In genomic region chr21:16195896-16196443, GRCh38 we compare ENCODE assay signal across 11 cellular contexts.
DNase-seq lines count a peak whose midpoint lies in the region; ATAC-seq lines count a peak whose summit lies in the region.
"Had no signal": no experiment of that assay in that cellular context is flagged by ENCODE, and none has a peak within 500 bp of the region (broad histone marks: within the 10 kb centered on the region; RNA-seq: fewer than 3 reads in every experiment).

No MANE protein-coding gene starts in this region.

- no peaks in the 10 kb centered on the region for H3K36me3 Mint-ChIP-seq in CD4-positive, alpha-beta memory T cell
- H3K36me3 Mint-ChIP-seq: WTC11 had no signal

- POLR2A ChIA-PET in CD4-positive, alpha-beta memory T cell (lab: Charles Lee; ENCODE audit: partially characterized antibody): no interaction called here

- H3K4me3 ChIP-seq in ACC112 (ENCODE audit: low read depth, low read length) (peak overlapping the region; percentile 87), MG63 (peak overlapping the region; percentile 65), neuron (ENCODE audit: low read length) (peak overlapping the region; percentile 100)
- no peak overlapping the region for H3K4me3 ChIP-seq in CD4-positive, alpha-beta memory T cell (ENCODE audit: low read length in 2 of 2)

- H3K27me3 ChIP-seq in ACC112 (ENCODE audit: insufficient read depth, low read length) (no peaks in the 10 kb centered on the region), MG63 (no peaks in the 10 kb centered on the region), neuron (ENCODE audit: insufficient read depth, low read length) (no peaks in the 10 kb centered on the region)
- no peaks in the 10 kb centered on the region for H3K27me3 ChIP-seq in CD4-positive, alpha-beta memory T cell (ENCODE audit: insufficient read depth, low read length)

- CTCF ChIA-PET in CD4-positive, alpha-beta memory T cell (lab: Charles Lee; ENCODE audit: partially characterized antibody): interaction anchor here (1.1 kb wide), 1 partner anchor 9 kb away, joined by 3 read pairs; no protein-coding TSS in a partner anchor

- peaks cover 0 to 13% (median 2%) of the 10 kb centered on the region in 8 donors for H3K9me3 Mint-ChIP-seq in CD4-positive, alpha-beta memory T cell

- H3K27me3 Mint-ChIP-seq in CD4-positive, alpha-beta memory T cell: no peaks in the 10 kb centered on the region
- H3K27me3 Mint-ChIP-seq: central memory CD8-positive, alpha-beta T cell had no signal

- intact Hi-C loops in CD4-positive, alpha-beta memory T cell (cut with micrococcal nuclease): no loop called here

- ATAC-seq in GM21737 (IDR thresholded peaks at IDR 0.05; ENCODE audit: unreplicated experiment) (no peak), HG02571 (IDR thresholded peaks at IDR 0.05; ENCODE audit: unreplicated experiment) (no peak)
- ATAC-seq: WTC11 had no signal

- H3K4me1 ChIP-seq in ACC112 (ENCODE audit: control insufficient read depth, insufficient read depth, low read length, unreplicated experiment): peaks cover 16% of the 10 kb centered on the region
- peaks cover 27% of the 10 kb centered on the region for H3K4me1 ChIP-seq in neuron (ENCODE audit: insufficient read depth, low read length)
- no peaks in the 10 kb centered on the region for H3K4me1 ChIP-seq in CD4-positive, alpha-beta memory T cell (ENCODE audit: insufficient read depth, low read length)

- H3K27ac ChIP-seq in ACC112 (ENCODE audit: low read depth, low read length) (peak overlapping the region; percentile 73), epithelial cell of prostate (peak overlapping the region; percentile 89)
- H3K27ac ChIP-seq in CD4-positive, alpha-beta memory T cell (ENCODE audit: low read depth, low read length): no peak overlapping the region

- DNase-seq in MG63: no peak
- DNase-seq in epithelial cell of prostate (ENCODE audit: low read depth, low spot score): no peak
- no peak for DNase-seq in putamen (ENCODE audit: low spot score)
- no peak for DNase-seq in CD4-positive, alpha-beta memory T cell
- DNase-seq: NCI-H2107 had no signal

- H3K4me1 Mint-ChIP-seq in CD4-positive, alpha-beta memory T cell: peaks cover 0 to 2% (median under 1%) of the 10 kb centered on the region in 4 donors
- H3K4me1 Mint-ChIP-seq: central memory CD8-positive, alpha-beta T cell had no signal

- H3K4me3 Mint-ChIP-seq in CD4-positive, alpha-beta memory T cell: no peak overlapping the region
- H3K4me3 Mint-ChIP-seq: central memory CD8-positive, alpha-beta T cell; WTC11 had no signal

- H3K79me2 ChIP-seq in ACC112 (ENCODE audit: control insufficient read depth, insufficient read depth, low read length, unreplicated experiment): peaks cover 6% of the 10 kb centered on the region

- H2AFZ ChIP-seq in ACC112 (ENCODE audit: low read length, unreplicated experiment): peak overlapping the region; percentile 94
- no peak overlapping the region for H2AFZ ChIP-seq in neuron (ENCODE audit: low read depth, low read length)

- no peak overlapping the region for H3K27ac Mint-ChIP-seq in CD4-positive, alpha-beta memory T cell
- H3K27ac Mint-ChIP-seq: WTC11 had no signal

- H3K36me3 ChIP-seq in ACC112 (ENCODE audit: insufficient read depth, low read length) (no peaks in the 10 kb centered on the region), MG63 (peaks cover 32% of the 10 kb centered on the region), neuron (ENCODE audit: insufficient read depth, low read length) (peaks cover 8% of the 10 kb centered on the region)
- H3K36me3 ChIP-seq in CD4-positive, alpha-beta memory T cell (ENCODE audit: insufficient read depth, low read length): no peaks in the 10 kb centered on the region

- peaks cover 31% of the 10 kb centered on the region for H3K9me3 ChIP-seq in MG63
- peaks cover 12% of the 10 kb centered on the region for H3K9me3 ChIP-seq in neuron (ENCODE audit: low read length)
- H3K9me3 ChIP-seq in CD4-positive, alpha-beta memory T cell (ENCODE audit: control insufficient read depth in 1 of 2, low read length in 2 of 2): no peaks in the 10 kb centered on the region

Comparison
In these comparisons a context has a peak if more than half of its experiments do, and no peak if none do; other contexts are left out.
1. H3K4me3 ChIP-seq: peak in ACC112 (single experiment), MG63 (single experiment) and neuron (single experiment); none in CD4-positive, alpha-beta memory T cell (0 of 2).